ENCODE assay signal across 16 cellular contexts in genomic region chr19:47432499-47432898, GRCh38. TPM values are rescaled to one million over a fixed set of nuclear protein-coding genes. Genes with fewer than 3 reads are reported as not detected.
DNase-seq lines count a peak whose midpoint lies in the region; ATAC-seq, FAIRE-seq and TF ChIP-seq lines count a peak whose summit lies in the region.
"Had no signal": no experiment of that assay in that cellular context is flagged by ENCODE, and none has a peak within 500 bp of the region (broad histone marks: within the 10 kb centered on the region; RNA-seq: fewer than 3 reads in every experiment).

No MANE protein-coding gene starts in this region.

- TF ChIP-seq RAD21 in HepG2 (CRISPR knock-in tag; IDR thresholded peaks at IDR 0.05), result no peak
- no peak for TF ChIP-seq RAD21 in K562 (CRISPR knock-in tag; conservative IDR thresholded peaks at IDR 0.05 in 1 of 2, IDR thresholded peaks at IDR 0.05 in 1 of 2)
- TF ChIP-seq RAD21 in SK-N-SH (IDR thresholded peaks at IDR 0.05; ENCODE audit: low read length), result no peak

- TF ChIP-seq POLR2A in HepG2 (IDR thresholded peaks at IDR 0.05; ENCODE audit: insufficient read depth in 1 of 2, low read depth in 2 of 2, low read length in 2 of 2) (no peak), right lobe of liver (IDR thresholded peaks at IDR 0.05) (no peak), K562 (conservative IDR thresholded peaks at IDR 0.05) (no peak)

- H3K36me3 ChIP-seq in HepG2 (replicated peaks in 1 of 2; ENCODE audit: control insufficient read depth in 1 of 2, insufficient read depth in 2 of 2, low read length in 2 of 2) (no peaks in the 10 kb centered on the region), right lobe of liver (no peaks in the 10 kb centered on the region), Karpas-422 (ENCODE audit: insufficient read depth, low read length) (no peaks in the 10 kb centered on the region), K562 (ENCODE audit: control insufficient read depth, insufficient read depth, low read length) (no peaks in the 10 kb centered on the region), SK-N-SH (replicated peaks in 1 of 2; ENCODE audit: control insufficient read depth in 1 of 2, insufficient read depth in 2 of 2, low read length in 1 of 2) (no peaks in the 10 kb centered on the region)

- peaks cover 0 to 23% of the 10 kb centered on the region in 2 experiments; a peak in 3 of 5 replicates for H3K27me3 ChIP-seq in HepG2 (ENCODE audit: control insufficient read depth in 1 of 2, insufficient read depth in 2 of 2, low read length in 2 of 2)
- H3K27me3 ChIP-seq in right lobe of liver, result peaks cover 0 to 15% of the 10 kb centered on the region in 2 donors
- no peaks in the 10 kb centered on the region for H3K27me3 ChIP-seq in Karpas-422 (ENCODE audit: low read length)
- peaks cover 0 to 13% of the 10 kb centered on the region in 2 experiments; a peak in 1 of 5 replicates for H3K27me3 ChIP-seq in K562 (ENCODE audit: control insufficient read depth in 2 of 2, insufficient read depth in 2 of 2, low read length in 2 of 2)
- H3K27me3 ChIP-seq in SK-N-SH (ENCODE audit: insufficient read depth), result no peaks in the 10 kb centered on the region

- peaks cover 55% of the 10 kb centered on the region for H3K4me1 Mint-ChIP-seq in activated T-cell treated with anti-CD3 and anti-CD28 coated beads, Interleukin-2, amount 50 U/mL, for 72 hours (ENCODE audit: low read depth)

- H3K79me2 ChIP-seq in HepG2 (ENCODE audit: insufficient read depth, low read length), result no peaks in the 10 kb centered on the region
- no peaks in the 10 kb centered on the region for H3K79me2 ChIP-seq in Karpas-422 (ENCODE audit: low read length)
- no peaks in the 10 kb centered on the region for H3K79me2 ChIP-seq in K562 (ENCODE audit: control insufficient read depth, insufficient read depth, low read length)
- H3K79me2 ChIP-seq in SK-N-SH (ENCODE audit: insufficient read depth), result no peaks in the 10 kb centered on the region

- H3K27ac ChIP-seq in HepG2 (ENCODE audit: extremely low read length, insufficient read depth, low read length) (no peak overlapping the region), right lobe of liver (no peak overlapping the region), Karpas-422 (ENCODE audit: low read length) (no peak overlapping the region), K562 (ENCODE audit: extremely low read depth, low read depth, low read length) (no peak overlapping the region), SK-N-SH (ENCODE audit: low read depth in 2 of 2, low read length in 1 of 2) (no peak overlapping the region)
- H3K27ac ChIP-seq: 22Rv1, C4-2B, HL-60 had no signal

- FAIRE-seq in HepG2 (lab: Jason Lieb, UNC) (no peak), K562 (lab: Jason Lieb, UNC) (no peak)
- FAIRE-seq: H1 had no signal

- H3K27ac Mint-ChIP-seq in activated T-cell treated with anti-CD3 and anti-CD28 coated beads, Interleukin-2, amount 50 U/mL, for 72 hours, result no peak overlapping the region
- H3K27ac Mint-ChIP-seq: CD8-positive, alpha-beta T cell had no signal

- H3K9me3 ChIP-seq in HepG2 (ENCODE audit: low read length) (no peaks in the 10 kb centered on the region), right lobe of liver (no peaks in the 10 kb centered on the region), Karpas-422 (ENCODE audit: low read length) (no peaks in the 10 kb centered on the region), K562 (replicated peaks; ENCODE audit: control insufficient read depth, insufficient read depth, low read depth, low read length) (no peaks in the 10 kb centered on the region), SK-N-SH (no peaks in the 10 kb centered on the region)

- H3K4me2 ChIP-seq in HepG2 (ENCODE audit: low read depth, low read length), result no peak overlapping the region
- no peak overlapping the region for H3K4me2 ChIP-seq in Karpas-422 (ENCODE audit: low read depth, low read length, poor library complexity, severe bottlenecking)
- no peak overlapping the region for H3K4me2 ChIP-seq in K562 (ENCODE audit: insufficient read depth, low read length)
- no peak overlapping the region for H3K4me2 ChIP-seq in SK-N-SH

- no peak overlapping the region for H3K4me3 ChIP-seq in HepG2 (replicated peaks in 1 of 3; ENCODE audit: insufficient read depth in 1 of 3, low read depth in 2 of 3, low read length in 3 of 3)
- no peak overlapping the region for H3K4me3 ChIP-seq in right lobe of liver
- H3K4me3 ChIP-seq in Karpas-422 (ENCODE audit: low read length), result no peak overlapping the region
- H3K4me3 ChIP-seq in K562, result no peak overlapping the region
- no peak overlapping the region for H3K4me3 ChIP-seq in SK-N-SH (ENCODE audit: low read depth in 2 of 2, low read length in 1 of 2)

- peaks cover 0 to 3% of the 10 kb centered on the region in 2 donors for H3K36me3 Mint-ChIP-seq in activated T-cell treated with anti-CD3 and anti-CD28 coated beads, Interleukin-2, amount 50 U/mL, for 72 hours (ENCODE audit: insufficient read depth in 2 of 2)
- H3K36me3 Mint-ChIP-seq: CD8-positive, alpha-beta T cell had no signal

- intact Hi-C loops in HepG2 (cut with micrococcal nuclease; ENCODE audit: unreplicated experiment) (no loop called here), right lobe of liver (cut with DNase I) (loop anchor here in 1 of 2 donors (10.0 kb wide), 1 partner anchor 92 kb away; no protein-coding TSS in a partner anchor), K562 (cut with micrococcal nuclease) (no loop called here)

- no peak overlapping the region for H3K9ac ChIP-seq in HepG2 (ENCODE audit: insufficient read depth, low read depth, low read length)
- H3K9ac ChIP-seq in Karpas-422 (ENCODE audit: low read length), result no peak overlapping the region
- H3K9ac ChIP-seq in K562 (ENCODE audit: insufficient read depth in 1 of 2, low read depth in 2 of 2, low read length in 2 of 2), result no peak overlapping the region
- no peak overlapping the region for H3K9ac ChIP-seq in SK-N-SH

- H3F3A ChIP-seq in SK-N-SH (replicated peaks; ENCODE audit: insufficient read depth), result peaks cover 6% of the 10 kb centered on the region

- H3K4me3 Mint-ChIP-seq in activated T-cell treated with anti-CD3 and anti-CD28 coated beads, Interleukin-2, amount 50 U/mL, for 72 hours, result no peak overlapping the region
- H3K4me3 Mint-ChIP-seq: CD8-positive, alpha-beta T cell had no signal

- CTCF ChIA-PET in HepG2 (lab: Yijun Ruan, JAX; ENCODE audit: low intra/inter-chr PET ratio, low total read pairs), result no interaction called here
- CTCF ChIA-PET in K562 (lab: Yijun Ruan, JAX; ENCODE audit: low intra/inter-chr PET ratio), result no interaction called here
- CTCF ChIA-PET in SK-N-SH (lab: Yijun Ruan, JAX), result interaction anchor here (0.7 to 9.3 kb wide), 10 partner anchors 15 to 274 kb away, joined by 3 to 168 read pairs (median 8); partner anchors contain the start of genes KPTN and NAPA

- H4K20me1 ChIP-seq in HepG2 (ENCODE audit: insufficient read depth, low read length) (0 out of 2 replicates have a peak, but pooled peaks cover 2% of the 10 kb centered on the region), Karpas-422 (ENCODE audit: insufficient read depth, low read depth, low read length) (no peaks in the 10 kb centered on the region), K562 (replicated peaks; ENCODE audit: control insufficient read depth, insufficient read depth, low read length) (peaks cover 15% of the 10 kb centered on the region; the same call in 1 of the 2 replicates), SK-N-SH (ENCODE audit: insufficient read depth) (no peaks in the 10 kb centered on the region)

- no peaks in the 10 kb centered on the region for H3K9me3 Mint-ChIP-seq in activated T-cell treated with anti-CD3 and anti-CD28 coated beads, Interleukin-2, amount 50 U/mL, for 72 hours
- H3K9me3 Mint-ChIP-seq: CD8-positive, alpha-beta T cell had no signal

- H3K4me1 ChIP-seq in HepG2 (ENCODE audit: insufficient read depth, low read length) (peaks cover 29% of the 10 kb centered on the region), right lobe of liver (peaks cover 0 to 9% (median 4%) of the 10 kb centered on the region in 4 donors), Karpas-422 (ENCODE audit: low read length) (peaks cover 31% of the 10 kb centered on the region), K562 (replicated peaks in 1 of 2; ENCODE audit: control insufficient read depth in 2 of 2, insufficient read depth in 2 of 2, low read length in 2 of 2) (peaks cover 8 to 33% of the 10 kb centered on the region in 2 experiments; a peak in 3 of 5 replicates), SK-N-SH (ENCODE audit: control insufficient read depth in 1 of 2, insufficient read depth in 2 of 2, low read depth in 1 of 2, low read length in 1 of 2) (peaks cover 4 to 10% of the 10 kb centered on the region in 2 experiments; a peak in 2 of 4 replicates)

- peaks cover 39% of the 10 kb centered on the region for H3K27me3 Mint-ChIP-seq in activated T-cell treated with anti-CD3 and anti-CD28 coated beads, Interleukin-2, amount 50 U/mL, for 72 hours (ENCODE audit: low read depth)

- POLR2A ChIA-PET in HepG2 (lab: Yijun Ruan, JAX), result no interaction called here
- POLR2A ChIA-PET in K562 (lab: Yijun Ruan, JAX), result interaction anchor here (0.7 to 1.6 kb wide), 5 partner anchors 14 to 276 kb away, joined by 3 to 6 read pairs (median 3); no protein-coding TSS in a partner anchor
- POLR2A ChIA-PET in SK-N-SH (lab: Yijun Ruan, JAX), result no interaction called here

- no peak overlapping the region for H2AFZ ChIP-seq in HepG2 (ENCODE audit: low read length)
- peak overlapping the region; percentile 17; the same call in 1 of the 2 replicates for H2AFZ ChIP-seq in Karpas-422 (ENCODE audit: low read length)
- no peak overlapping the region for H2AFZ ChIP-seq in K562 (ENCODE audit: low read depth, low read length)
- H2AFZ ChIP-seq in SK-N-SH (ENCODE audit: low read depth), result no peak overlapping the region

- BruUV-seq in HepG2 (replicated peaks; lab: Mats Ljungman, UMichigan) (no TSS peak), K562 (replicated peaks; lab: Mats Ljungman, UMichigan) (no TSS peak)

- in situ Hi-C loops in HepG2 (cut with HindIII; ENCODE audit: extremely low pct_ligation_motif_present, low pct_unique_long_range_greater_than_20kb), result no loop called here
- in situ Hi-C loops in K562 (cut with MboI), result no loop called here

- TF ChIP-seq CTCF in HepG2 (CRISPR knock-in tag; IDR thresholded peaks at IDR 0.05) (no peak), right lobe of liver (IDR thresholded peaks at IDR 0.05) (no peak), K562 (IDR thresholded peaks at IDR 0.05 in 2 of 3, conservative IDR thresholded peaks at IDR 0.05 in 1 of 3; ENCODE audit: insufficient read depth in 2 of 3, low read depth in 1 of 3, low read length in 3 of 3) (no peak), SK-N-SH (IDR thresholded peaks at IDR 0.05) (no peak)

- TF ChIP-seq EP300 in HepG2 (IDR thresholded peaks at IDR 0.05; ENCODE audit: low read depth in 2 of 2, low read length in 2 of 2) (no peak), HepG2 (CRISPR knock-in tag; IDR thresholded peaks at IDR 0.05; ENCODE audit: borderline replicate concordance) (no peak), K562 (IDR thresholded peaks at IDR 0.05; ENCODE audit: low read length) (no peak), SK-N-SH (IDR thresholded peaks at IDR 0.05; ENCODE audit: borderline replicate concordance in 1 of 2, low read depth in 1 of 2, low read length in 1 of 2) (no peak)

- DNase-seq in HepG2 (ENCODE audit: low spot score) (no peak), right lobe of liver (no peak), Karpas-422 (no peak), K562 (ENCODE audit: extremely low read depth in 1 of 4, low spot score in 3 of 4) (no peak), SK-N-SH (no peak), NCI-H69 (lab: John Stamatoyannopoulos, UW) (no peak), HCEC 1CT (no peak)
- DNase-seq in activated T-cell treated with anti-CD3 and anti-CD28 coated beads, Interleukin-2, amount 50 U/mL, for 72 hours, result no peak
- DNase-seq: CD8-positive, alpha-beta T cell; COR-L47; DND-41; KG1 had no signal

- no peak for ATAC-seq in HepG2
- no peak for ATAC-seq in right lobe of liver
- no peak for ATAC-seq in K562
- ATAC-seq in activated T-cell treated with anti-CD3 and anti-CD28 coated beads, Interleukin-2, amount 50 U/mL, for 72 hours (replicated peaks in 1 of 2), result no peak
- ATAC-seq: CD8-positive, alpha-beta T cell had no signal

- no peaks in the 10 kb centered on the region for H3K9me1 ChIP-seq in K562 (ENCODE audit: control insufficient read depth, insufficient read depth, low read length)

- H3K9me2 ChIP-seq in Karpas-422 (replicated peaks; ENCODE audit: insufficient read depth, low read length) (no peaks in the 10 kb centered on the region), SK-N-SH (no peaks in the 10 kb centered on the region)

RNA-seq across cellular contexts. Expression of gene MEIS3, which starts 13.2 kb away (rescaled TPM):
- total RNA-seq in HepG2 (2016; rRNA removed; fragmentation: Illumina TruSeq; extraction: Trizol), result 0.09 and 1.2 TPM in 2 replicates
- total RNA-seq in HepG2 (2016; cell fraction: cytosol; rRNA removed; fragmentation: Illumina TruSeq; extraction: Trizol; ENCODE audit: low read depth), result 1.1 and 1.5 TPM in 2 replicates
- not detected in 2 replicates for total RNA-seq in HepG2 (2016; cell fraction: insoluble cytoplasmic fraction; rRNA removed; fragmentation: Illumina TruSeq; extraction: Trizol)
- total RNA-seq in HepG2 (2016; cell fraction: membrane; rRNA removed; fragmentation: Illumina TruSeq; extraction: Trizol), result 0.52 and 0.62 TPM in 2 replicates
- not detected in 2 replicates for total RNA-seq in HepG2 (2016; cell fraction: nucleus; rRNA removed; fragmentation: Illumina TruSeq; extraction: Trizol)
- 0.70 and 0.94 TPM in 2 replicates for polyA plus RNA-seq in HepG2 (2011; rRNA removed)
- 0.39 and 0.59 TPM in 2 replicates for polyA plus RNA-seq in HepG2 (2011; cell fraction: cytosol; rRNA removed)
- 2.3 and 2.8 TPM in 2 replicates for polyA plus RNA-seq in HepG2 (2011; cell fraction: nucleus; rRNA removed)
- polyA plus RNA-seq in HepG2 (2012), result 0.25 and 0.93 TPM in 2 replicates
- 0.09 and 0.23 TPM in 2 replicates for polyA plus RNA-seq in HepG2 (2016; cell fraction: cytosol; fragmentation: Illumina TruSeq; extraction: Trizol; ENCODE audit: low read depth)
- polyA plus RNA-seq in HepG2 (2016; cell fraction: insoluble cytoplasmic fraction; fragmentation: Illumina TruSeq; extraction: Trizol; ENCODE audit: low read depth), result not detected in 2 replicates
- polyA plus RNA-seq in HepG2 (2016; cell fraction: membrane; fragmentation: Illumina TruSeq; extraction: Trizol; ENCODE audit: low read depth), result 0.41 and 0.55 TPM in 2 replicates
- 0.29 TPM in 1 of 2 replicates, not detected in the other for polyA plus RNA-seq in HepG2 (2016; cell fraction: nucleus; fragmentation: Illumina TruSeq; extraction: Trizol; ENCODE audit: insufficient read depth, low read depth)
- 0.82 and 12.4 TPM in 2 replicates for polyA minus RNA-seq in HepG2 (2011; rRNA and poly(A)+ RNA removed; ENCODE audit: low replicate concordance)
- 0.69 and 0.70 TPM in 2 replicates for polyA minus RNA-seq in HepG2 (2011; cell fraction: cytosol; rRNA and poly(A)+ RNA removed)
- polyA minus RNA-seq in HepG2 (2011; cell fraction: nucleus; rRNA and poly(A)+ RNA removed), result 0.50 and 0.64 TPM in 2 replicates
- total RNA-seq in right lobe of liver, result 1 to 10 TPM in 1 of 6 experiments, under 1 TPM in 5; 0.53 to 1.6 (median 0.77) TPM
- 3.3 and 11.2 TPM in 2 replicates for total RNA-seq in Karpas-422 (2014; rRNA removed; shearing (Covaris generic); ENCODE audit: low replicate concordance)
- 4.0 and 10.9 TPM in 2 replicates for total RNA-seq in K562 (2011; cell fraction: chromatin; rRNA removed; ENCODE audit: low replicate concordance)
- 3.2 and 4.7 TPM in 2 replicates for total RNA-seq in K562 (2011; cell fraction: nucleolus; rRNA removed)
- 5.1 and 13.7 TPM in 2 replicates for total RNA-seq in K562 (2011; cell fraction: nucleoplasm; rRNA removed)
- 0.18 and 0.33 TPM in 2 replicates for total RNA-seq in K562 (2014; rRNA removed)
- total RNA-seq in K562 (2014; rRNA removed; fragmentation: Illumina TruSeq; extraction: Trizol), result 0.32 and 0.36 TPM in 2 replicates
- total RNA-seq in K562 (2015; rRNA removed; fragmentation: Illumina TruSeq; extraction: Trizol), result 0.11 and 0.19 TPM in 2 replicates
- 0.67 and 0.71 TPM in 2 replicates for total RNA-seq in K562 (2021)
- polyA plus RNA-seq in K562 (2011; rRNA removed), result 0.21 and 0.80 TPM in 2 replicates
- 0.63 and 1.7 TPM in 2 replicates for polyA plus RNA-seq in K562 (2011; cell fraction: cytosol; rRNA removed)
- polyA plus RNA-seq in K562 (2011; cell fraction: nucleus; rRNA removed), result 1.5 and 2.5 TPM in 2 replicates
- polyA plus RNA-seq in K562 (2012), result 0.57 and 2.9 TPM in 2 replicates
- polyA plus RNA-seq in K562 (2014; fragmentation: Illumina TruSeq; extraction: Trizol), result 0.28 and 0.46 TPM in 2 replicates
- polyA plus RNA-seq in K562 (2014; fragmentation: Nextera tagmentation; extraction: Ambion mirVana), result under 1 TPM in 1 of 2 experiments, not detected in 1; 0.06 TPM
- 0.74 and 0.80 TPM in 2 replicates for polyA plus RNA-seq in K562 (2014; rRNA removed)
- 0.60 and 0.66 TPM in 2 replicates for polyA minus RNA-seq in K562 (2011; rRNA and poly(A)+ RNA removed)
- polyA minus RNA-seq in K562 (2011; cell fraction: cytosol; rRNA and poly(A)+ RNA removed), result 1.0 and 1.5 TPM in 2 replicates
- polyA minus RNA-seq in K562 (2011; cell fraction: nucleus; rRNA and poly(A)+ RNA removed), result 0.94 and 2.4 TPM in 2 replicates
- 61.0 and 69.8 TPM in 2 replicates for polyA plus RNA-seq in SK-N-SH (2012; rRNA removed)
- polyA plus RNA-seq in SK-N-SH (2012; cell fraction: cytosol; rRNA removed), result 34.6 and 50.3 TPM in 2 replicates
- 160 and 191 TPM in 2 replicates for polyA plus RNA-seq in SK-N-SH (2012; cell fraction: nucleus; rRNA removed)
- under 1 TPM; 0.23 to 0.26 TPM for total RNA-seq in activated T-cell treated with anti-CD3 and anti-CD28 coated beads, Interleukin-2, amount 50 U/mL, for 72 hours
- total RNA-seq: CD8-positive, alpha-beta T cell had no signal

RNA-seq across cellular contexts. Expression of gene SLC8A2, which starts 39.2 kb away (rescaled TPM):
- 0.02 TPM in 1 of 2 replicates, not detected in the other for total RNA-seq in HepG2 (2016; rRNA removed; fragmentation: Illumina TruSeq; extraction: Trizol)
- total RNA-seq in HepG2 (2016; cell fraction: cytosol; rRNA removed; fragmentation: Illumina TruSeq; extraction: Trizol; ENCODE audit: low read depth), result not detected in 2 replicates
- not detected in 2 replicates for total RNA-seq in HepG2 (2016; cell fraction: insoluble cytoplasmic fraction; rRNA removed; fragmentation: Illumina TruSeq; extraction: Trizol)
- not detected in 2 replicates for total RNA-seq in HepG2 (2016; cell fraction: membrane; rRNA removed; fragmentation: Illumina TruSeq; extraction: Trizol)
- total RNA-seq in HepG2 (2016; cell fraction: nucleus; rRNA removed; fragmentation: Illumina TruSeq; extraction: Trizol), result not detected in 2 replicates
- polyA plus RNA-seq in HepG2 (2011; rRNA removed), result 0.09 TPM in 1 of 2 replicates, not detected in the other
- polyA plus RNA-seq in HepG2 (2011; cell fraction: cytosol; rRNA removed), result 0.09 and 0.12 TPM in 2 replicates
- 0.19 and 0.51 TPM in 2 replicates for polyA plus RNA-seq in HepG2 (2011; cell fraction: nucleus; rRNA removed)
- 0.07 TPM in 1 of 2 replicates, not detected in the other for polyA plus RNA-seq in HepG2 (2012)
- not detected in 2 replicates for polyA plus RNA-seq in HepG2 (2016; cell fraction: cytosol; fragmentation: Illumina TruSeq; extraction: Trizol; ENCODE audit: low read depth)
- not detected in 2 replicates for polyA plus RNA-seq in HepG2 (2016; cell fraction: insoluble cytoplasmic fraction; fragmentation: Illumina TruSeq; extraction: Trizol; ENCODE audit: low read depth)
- polyA plus RNA-seq in HepG2 (2016; cell fraction: membrane; fragmentation: Illumina TruSeq; extraction: Trizol; ENCODE audit: low read depth), result not detected in 2 replicates
- not detected in 2 replicates for polyA plus RNA-seq in HepG2 (2016; cell fraction: nucleus; fragmentation: Illumina TruSeq; extraction: Trizol; ENCODE audit: insufficient read depth, low read depth)
- polyA minus RNA-seq in HepG2 (2011; rRNA and poly(A)+ RNA removed; ENCODE audit: low replicate concordance), result 0.78 TPM in 1 of 2 replicates, not detected in the other
- polyA minus RNA-seq in HepG2 (2011; cell fraction: cytosol; rRNA and poly(A)+ RNA removed), result not detected in 2 replicates
- not detected in 2 replicates for polyA minus RNA-seq in HepG2 (2011; cell fraction: nucleus; rRNA and poly(A)+ RNA removed)
- total RNA-seq in right lobe of liver, result under 1 TPM in 1 of 6 experiments, not detected in 5; 0.13 TPM
- 0.22 TPM in 1 of 2 replicates, not detected in the other for total RNA-seq in Karpas-422 (2014; rRNA removed; shearing (Covaris generic); ENCODE audit: low replicate concordance)
- 1.0 and 3.4 TPM in 2 replicates for total RNA-seq in K562 (2011; cell fraction: chromatin; rRNA removed; ENCODE audit: low replicate concordance)
- 1.2 and 2.0 TPM in 2 replicates for total RNA-seq in K562 (2011; cell fraction: nucleolus; rRNA removed)
- 1.0 and 1.5 TPM in 2 replicates for total RNA-seq in K562 (2011; cell fraction: nucleoplasm; rRNA removed)
- total RNA-seq in K562 (2014; rRNA removed), result 0.64 and 0.86 TPM in 2 replicates
- total RNA-seq in K562 (2014; rRNA removed; fragmentation: Illumina TruSeq; extraction: Trizol), result 0.10 and 0.15 TPM in 2 replicates
- 0.30 TPM in 1 of 2 replicates, not detected in the other for total RNA-seq in K562 (2015; rRNA removed; fragmentation: Illumina TruSeq; extraction: Trizol)
- total RNA-seq in K562 (2021), result 0.60 and 0.66 TPM in 2 replicates
- polyA plus RNA-seq in K562 (2011; rRNA removed), result 0.09 and 0.17 TPM in 2 replicates
- polyA plus RNA-seq in K562 (2011; cell fraction: cytosol; rRNA removed), result 0.21 and 1.7 TPM in 2 replicates
- polyA plus RNA-seq in K562 (2011; cell fraction: nucleus; rRNA removed), result 0.48 and 1.0 TPM in 2 replicates
- polyA plus RNA-seq in K562 (2012), result 0.61 and 0.62 TPM in 2 replicates
- polyA plus RNA-seq in K562 (2014; fragmentation: Illumina TruSeq; extraction: Trizol), result 0.07 and 0.43 TPM in 2 replicates
- polyA plus RNA-seq in K562 (2014; fragmentation: Nextera tagmentation; extraction: Ambion mirVana), result not detected
- 0.18 and 0.32 TPM in 2 replicates for polyA plus RNA-seq in K562 (2014; rRNA removed)
- polyA minus RNA-seq in K562 (2011; rRNA and poly(A)+ RNA removed), result 0.42 and 0.49 TPM in 2 replicates
- not detected in 2 replicates for polyA minus RNA-seq in K562 (2011; cell fraction: cytosol; rRNA and poly(A)+ RNA removed)
- 0.27 and 0.56 TPM in 2 replicates for polyA minus RNA-seq in K562 (2011; cell fraction: nucleus; rRNA and poly(A)+ RNA removed)
- polyA plus RNA-seq in SK-N-SH (2012; rRNA removed), result 0.29 and 0.58 TPM in 2 replicates
- polyA plus RNA-seq in SK-N-SH (2012; cell fraction: cytosol; rRNA removed), result 0.26 and 0.45 TPM in 2 replicates
- 0.56 and 0.79 TPM in 2 replicates for polyA plus RNA-seq in SK-N-SH (2012; cell fraction: nucleus; rRNA removed)
- total RNA-seq in activated T-cell treated with anti-CD3 and anti-CD28 coated beads, Interleukin-2, amount 50 U/mL, for 72 hours, result under 1 TPM; 0.17 to 0.97 TPM
- total RNA-seq: CD8-positive, alpha-beta T cell had no signal

RNA-seq across cellular contexts. Expression of gene KPTN, which starts 51.5 kb away (rescaled TPM):
- total RNA-seq in HepG2 (2016; rRNA removed; fragmentation: Illumina TruSeq; extraction: Trizol), result 8.4 and 9.1 TPM in 2 replicates
- 2.8 and 3.3 TPM in 2 replicates for total RNA-seq in HepG2 (2016; cell fraction: cytosol; rRNA removed; fragmentation: Illumina TruSeq; extraction: Trizol; ENCODE audit: low read depth)
- total RNA-seq in HepG2 (2016; cell fraction: insoluble cytoplasmic fraction; rRNA removed; fragmentation: Illumina TruSeq; extraction: Trizol), result 8.2 and 10.6 TPM in 2 replicates
- total RNA-seq in HepG2 (2016; cell fraction: membrane; rRNA removed; fragmentation: Illumina TruSeq; extraction: Trizol), result 4.2 and 6.5 TPM in 2 replicates
- 9.8 and 13.4 TPM in 2 replicates for total RNA-seq in HepG2 (2016; cell fraction: nucleus; rRNA removed; fragmentation: Illumina TruSeq; extraction: Trizol)
- 13.3 and 17.6 TPM in 2 replicates for polyA plus RNA-seq in HepG2 (2011; rRNA removed)
- 8.3 and 11.4 TPM in 2 replicates for polyA plus RNA-seq in HepG2 (2011; cell fraction: cytosol; rRNA removed)
- 48.6 and 50.4 TPM in 2 replicates for polyA plus RNA-seq in HepG2 (2011; cell fraction: nucleus; rRNA removed)
- 9.8 and 14.4 TPM in 2 replicates for polyA plus RNA-seq in HepG2 (2012)
- 4.3 and 5.1 TPM in 2 replicates for polyA plus RNA-seq in HepG2 (2016; cell fraction: cytosol; fragmentation: Illumina TruSeq; extraction: Trizol; ENCODE audit: low read depth)
- 14.4 and 17.5 TPM in 2 replicates for polyA plus RNA-seq in HepG2 (2016; cell fraction: insoluble cytoplasmic fraction; fragmentation: Illumina TruSeq; extraction: Trizol; ENCODE audit: low read depth)
- 5.2 and 7.2 TPM in 2 replicates for polyA plus RNA-seq in HepG2 (2016; cell fraction: membrane; fragmentation: Illumina TruSeq; extraction: Trizol; ENCODE audit: low read depth)
- polyA plus RNA-seq in HepG2 (2016; cell fraction: nucleus; fragmentation: Illumina TruSeq; extraction: Trizol; ENCODE audit: insufficient read depth, low read depth), result 29.6 and 30.0 TPM in 2 replicates
- polyA minus RNA-seq in HepG2 (2011; rRNA and poly(A)+ RNA removed; ENCODE audit: low replicate concordance), result 8.3 and 15.8 TPM in 2 replicates
- polyA minus RNA-seq in HepG2 (2011; cell fraction: cytosol; rRNA and poly(A)+ RNA removed), result 5.2 TPM in 2 replicates
- polyA minus RNA-seq in HepG2 (2011; cell fraction: nucleus; rRNA and poly(A)+ RNA removed), result 3.2 and 5.5 TPM in 2 replicates
- 1 to 10 TPM; 3.1 to 7.8 (median 6.2) TPM for total RNA-seq in right lobe of liver
- total RNA-seq in Karpas-422 (2014; rRNA removed; shearing (Covaris generic); ENCODE audit: low replicate concordance), result 6.2 and 11.1 TPM in 2 replicates
- total RNA-seq in K562 (2011; cell fraction: chromatin; rRNA removed; ENCODE audit: low replicate concordance), result 6.2 and 16.4 TPM in 2 replicates
- total RNA-seq in K562 (2011; cell fraction: nucleolus; rRNA removed), result 13.6 and 14.7 TPM in 2 replicates
- total RNA-seq in K562 (2011; cell fraction: nucleoplasm; rRNA removed), result 7.3 and 7.6 TPM in 2 replicates
- total RNA-seq in K562 (2014; rRNA removed), result 8.5 and 11.9 TPM in 2 replicates
- 4.9 and 6.4 TPM in 2 replicates for total RNA-seq in K562 (2014; rRNA removed; fragmentation: Illumina TruSeq; extraction: Trizol)
- 7.8 and 8.0 TPM in 2 replicates for total RNA-seq in K562 (2015; rRNA removed; fragmentation: Illumina TruSeq; extraction: Trizol)
- total RNA-seq in K562 (2021), result 14.3 and 16.3 TPM in 2 replicates
- polyA plus RNA-seq in K562 (2011; rRNA removed), result 10.0 and 10.5 TPM in 2 replicates
- polyA plus RNA-seq in K562 (2011; cell fraction: cytosol; rRNA removed), result 9.7 and 17.1 TPM in 2 replicates
- 28.4 and 49.7 TPM in 2 replicates for polyA plus RNA-seq in K562 (2011; cell fraction: nucleus; rRNA removed)
- polyA plus RNA-seq in K562 (2012), result 11.8 and 12.7 TPM in 2 replicates
- polyA plus RNA-seq in K562 (2014; fragmentation: Illumina TruSeq; extraction: Trizol), result 12.3 and 18.2 TPM in 2 replicates
- 1 to 10 TPM in 1 of 2 experiments, under 1 TPM in 1; 0.56 to 2.7 TPM for polyA plus RNA-seq in K562 (2014; fragmentation: Nextera tagmentation; extraction: Ambion mirVana)
- 16.2 and 18.6 TPM in 2 replicates for polyA plus RNA-seq in K562 (2014; rRNA removed)
- 2.6 and 4.0 TPM in 2 replicates for polyA minus RNA-seq in K562 (2011; rRNA and poly(A)+ RNA removed)
- 2.9 and 5.1 TPM in 2 replicates for polyA minus RNA-seq in K562 (2011; cell fraction: cytosol; rRNA and poly(A)+ RNA removed)
- polyA minus RNA-seq in K562 (2011; cell fraction: nucleus; rRNA and poly(A)+ RNA removed), result 2.8 TPM in 2 replicates
- polyA plus RNA-seq in SK-N-SH (2012; rRNA removed), result 15.8 and 17.7 TPM in 2 replicates
- polyA plus RNA-seq in SK-N-SH (2012; cell fraction: cytosol; rRNA removed), result 6.3 and 8.9 TPM in 2 replicates
- polyA plus RNA-seq in SK-N-SH (2012; cell fraction: nucleus; rRNA removed), result 64.6 and 79.2 TPM in 2 replicates
- 10 to 100 TPM in 1 of 2 donors, 1 to 10 TPM in 1; 7.2 to 10.5 TPM for total RNA-seq in activated T-cell treated with anti-CD3 and anti-CD28 coated beads, Interleukin-2, amount 50 U/mL, for 72 hours

Comparison
In these comparisons a context has a peak if more than half of its experiments do, and no peak if none do; other contexts are left out.
1. Of the 241 proteins assayed by ChIP-seq in both HepG2 and K562: peak only in HepG2: none; only in K562: MAFG; in both: MAFF and MAFK; in neither: 238.